Comparison of ENCODE assay signal across 8 cellular contexts in genomic region chr1:205918955-205919746, GRCh38. TPM values are rescaled to one million over a fixed set of nuclear protein-coding genes. Genes with fewer than 3 reads are reported as not detected.
DNase-seq lines count a peak whose midpoint lies in the region; ATAC-seq and TF ChIP-seq lines count a peak whose summit lies in the region.

No MANE protein-coding gene starts in this region.

- H3K9me3 ChIP-seq in neutrophil, result no peaks in the 10 kb centered on the region

- DNase-seq in GM04503 (ENCODE audit: low read depth) (peak; percentile 49), RPMI7951 (ENCODE audit: low read depth) (peak; percentile 70), fibroblast of the conjunctiva (ENCODE audit: low read depth) (peak; percentile 72), stromal cell of bone marrow (ENCODE audit: low read depth) (peak; percentile 73)
- DNase-seq in activated T-helper 1 cell treated with anti-CD3 and anti-CD28 coated beads, Interleukin-12 subunit alpha, Interleukin-12 subunit beta, Interleukin-2, Interleukin-4 antibody, amounts not matched to agents 30 ng/mL and 10 ng/mL and 1 ng/mL, durations not matched to agents 14 hours and 24 hours and 36 hours (ENCODE audit: low spot score), result peak; percentile 56

- H3K27ac Mint-ChIP-seq in activated T-helper 1 cell treated with anti-CD3 and anti-CD28 coated beads, Interleukin-12 subunit alpha, Interleukin-12 subunit beta, Interleukin-2, Interleukin-4 antibody, amounts not matched to agents 30 ng/mL and 10 ng/mL and 1 ng/mL, durations not matched to agents 14 hours and 24 hours and 36 hours, result no peak overlapping the region

- H3K4me3 ChIP-seq in neutrophil (ENCODE audit: low read depth in 1 of 2, low read length in 1 of 2), result no peak overlapping the region

- H3K4me3 Mint-ChIP-seq in activated T-helper 1 cell treated with anti-CD3 and anti-CD28 coated beads, Interleukin-12 subunit alpha, Interleukin-12 subunit beta, Interleukin-2, Interleukin-4 antibody, amounts not matched to agents 30 ng/mL and 10 ng/mL and 1 ng/mL, durations not matched to agents 14 hours and 24 hours and 36 hours, result no peak overlapping the region

- H3K36me3 Mint-ChIP-seq in activated T-helper 1 cell treated with anti-CD3 and anti-CD28 coated beads, Interleukin-12 subunit alpha, Interleukin-12 subunit beta, Interleukin-2, Interleukin-4 antibody, amounts not matched to agents 30 ng/mL and 10 ng/mL and 1 ng/mL, durations not matched to agents 14 hours and 24 hours and 36 hours (ENCODE audit: low read depth), result no peaks in the 10 kb centered on the region

- no peak overlapping the region for H3K27ac ChIP-seq in neutrophil

- intact Hi-C loops in activated T-helper 1 cell treated with anti-CD3 and anti-CD28 coated beads, Interleukin-12 subunit alpha, Interleukin-12 subunit beta, Interleukin-2, Interleukin-4 antibody, amounts not matched to agents 30 ng/mL and 10 ng/mL and 1 ng/mL, durations not matched to agents 14 hours and 24 hours and 36 hours (cut with micrococcal nuclease), result loop anchor here (1.0 to 5.0 kb wide), 5 partner anchors 58 to 262 kb away; no protein-coding TSS in a partner anchor

- peak; percentile 97 for TF ChIP-seq CTCF in LNCAP (IDR thresholded peaks at IDR 0.05)
- TF ChIP-seq CTCF in neutrophil (IDR thresholded peaks at IDR 0.05), result peak; percentile 51

- H3K27me3 Mint-ChIP-seq in activated T-helper 1 cell treated with anti-CD3 and anti-CD28 coated beads, Interleukin-12 subunit alpha, Interleukin-12 subunit beta, Interleukin-2, Interleukin-4 antibody, amounts not matched to agents 30 ng/mL and 10 ng/mL and 1 ng/mL, durations not matched to agents 14 hours and 24 hours and 36 hours (ENCODE audit: insufficient read depth), result peaks cover 14% of the 10 kb centered on the region

- peaks cover 13% of the 10 kb centered on the region for H3K27me3 ChIP-seq in neutrophil

- no peaks in the 10 kb centered on the region for H3K4me1 Mint-ChIP-seq in activated T-helper 1 cell treated with anti-CD3 and anti-CD28 coated beads, Interleukin-12 subunit alpha, Interleukin-12 subunit beta, Interleukin-2, Interleukin-4 antibody, amounts not matched to agents 30 ng/mL and 10 ng/mL and 1 ng/mL, durations not matched to agents 14 hours and 24 hours and 36 hours (ENCODE audit: low read depth)

- no peaks in the 10 kb centered on the region for H3K4me1 ChIP-seq in neutrophil (ENCODE audit: control insufficient read depth in 1 of 2, insufficient read depth in 1 of 2, low read depth in 1 of 2, low read length in 1 of 2)

- H3K9me3 Mint-ChIP-seq in activated T-helper 1 cell treated with anti-CD3 and anti-CD28 coated beads, Interleukin-12 subunit alpha, Interleukin-12 subunit beta, Interleukin-2, Interleukin-4 antibody, amounts not matched to agents 30 ng/mL and 10 ng/mL and 1 ng/mL, durations not matched to agents 14 hours and 24 hours and 36 hours, result no peaks in the 10 kb centered on the region

- no peaks in the 10 kb centered on the region for H3K36me3 ChIP-seq in neutrophil

- ATAC-seq in GM21786 (IDR thresholded peaks at IDR 0.05; ENCODE audit: unreplicated experiment), result no peak

RNA-seq across cellular contexts. Expression of gene SLC26A9, which starts 24.1 kb away (rescaled TPM):
- total RNA-seq in RPMI7951 (2014; rRNA removed; shearing (Covaris generic)), result under 0.01 TPM in 1 of 2 replicates, not detected in the other
- total RNA-seq in activated T-helper 1 cell treated with anti-CD3 and anti-CD28 coated beads, Interleukin-12 subunit alpha, Interleukin-12 subunit beta, Interleukin-2, Interleukin-4 antibody, amounts not matched to agents 30 ng/mL and 10 ng/mL and 1 ng/mL, durations not matched to agents 14 hours and 24 hours and 36 hours, result not detected in 2 replicates
